Comparison of ENCODE assay signal across 17 cellular contexts in genomic region chr22:23684051-23684450, GRCh38. TPM values are rescaled to one million over a fixed set of nuclear protein-coding genes. Genes with fewer than 3 reads are reported as not detected.
"Had no signal": no experiment of that assay in that cellular context is flagged by ENCODE, and none has a peak within 500 bp of the region (broad histone marks: within the 10 kb centered on the region; RNA-seq: fewer than 3 reads in every experiment).

No MANE protein-coding gene starts in this region.

- H3K4me3 ChIP-seq: prostate gland, right atrium auricular region, SJSA1, skin epidermis had no signal

- H3K9me3 ChIP-seq: prostate gland, right atrium auricular region, SJSA1 had no signal

- H3K27me3 ChIP-seq: foreskin keratinocyte, right atrium auricular region, SJSA1 had no signal

- H3K4me1 ChIP-seq: foreskin keratinocyte, prostate gland, SJSA1 had no signal

- H3K36me3 ChIP-seq: prostate gland, right atrium auricular region had no signal

- H3K27ac ChIP-seq: foreskin keratinocyte, prostate gland, right atrium auricular region, SJSA1, skin epidermis had no signal

- DNase-seq: activated CD4-positive, alpha-beta T cell treated with anti-CD3 and anti-CD28 coated beads, Interleukin-2, amount 50 U/mL, for 1 hour; activated naive CD4-positive, alpha-beta T cell treated with anti-CD3 and anti-CD28 coated beads for 36 hours; activated naive CD8-positive, alpha-beta T cell treated with anti-CD3 and anti-CD28 coated beads, Interleukin-2, amount 50 U/mL, for 24 hours; cerebellar nuclear complex; effector memory CD8-positive, alpha-beta T cell; foreskin keratinocyte; islet precursor cell; midbrain; stimulated activated naive CD8-positive, alpha-beta T cell treated with anti-CD3 and anti-CD28 coated beads, Interleukin-15, Interleukin-2, amounts not matched to agents 100 U/mL and 50 U/mL, for 24 hours had no signal

- ATAC-seq: activated naive CD8-positive, alpha-beta T cell treated with anti-CD3 and anti-CD28 coated beads, Interleukin-2, amount 50 U/mL, for 24 hours; effector memory CD8-positive, alpha-beta T cell; stimulated activated naive CD8-positive, alpha-beta T cell treated with anti-CD3 and anti-CD28 coated beads, Interleukin-15, Interleukin-2, amounts not matched to agents 100 U/mL and 50 U/mL, for 24 hours had no signal

RNA-seq across cellular contexts. Expression of gene RGL4, which starts 6.8 kb away (rescaled TPM):
- total RNA-seq: foreskin keratinocyte, lung microvascular endothelial cell, osteoblast, right atrium auricular region, SJSA1, temporal lobe had no signal
- polyA plus RNA-seq: foreskin keratinocyte, neural cell had no signal

RNA-seq across cellular contexts. Expression of gene DRICH1, which starts 51.9 kb away (rescaled TPM):
- total RNA-seq: lung microvascular endothelial cell, right atrium auricular region, SJSA1 had no signal
